1 cellular context compared by ENCODE assay signal in the genomic region with DNA sequence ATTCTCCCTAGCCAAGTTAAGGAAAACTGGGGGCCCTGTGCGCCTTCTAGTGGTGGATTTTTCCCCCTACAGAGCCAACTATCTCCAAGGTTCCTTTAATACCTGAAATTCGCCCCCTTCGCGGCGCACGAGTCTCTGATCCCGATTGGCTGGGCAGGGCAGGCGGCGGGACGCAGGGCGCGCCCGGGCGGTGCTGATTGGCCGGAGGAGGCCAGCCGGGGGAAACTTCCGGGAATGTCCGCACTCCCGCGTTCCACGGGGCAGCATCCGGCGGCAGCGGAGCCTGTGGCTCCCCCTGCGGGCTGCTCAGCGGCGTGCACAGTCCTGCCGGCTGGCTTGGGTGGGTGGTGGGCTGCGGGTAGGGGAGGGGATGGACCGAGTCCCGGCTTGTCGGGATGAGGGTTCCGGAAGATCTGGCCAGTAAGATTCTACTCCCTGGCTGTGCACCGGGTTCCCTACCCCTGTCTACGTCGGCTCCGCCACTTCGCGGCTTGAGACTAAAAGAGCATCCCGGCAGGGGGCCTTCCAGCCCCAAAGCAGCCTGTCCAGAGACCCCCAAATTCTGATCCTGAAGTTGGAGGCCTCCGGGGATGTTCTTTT.
TF ChIP-seq lines count a peak whose summit lies in the region.

A gene (plus strand): TSS at position 241 of the 600 bp plus-strand sequence. CDS start 515 bp downstream, outside the sequence.

TF ChIP-seq in HEK293, 187 proteins besides CTCF, POLR2A, EP300 and RAD21 (continued from another document and continues in another):
- TF ChIP-seq, protein P1, sequence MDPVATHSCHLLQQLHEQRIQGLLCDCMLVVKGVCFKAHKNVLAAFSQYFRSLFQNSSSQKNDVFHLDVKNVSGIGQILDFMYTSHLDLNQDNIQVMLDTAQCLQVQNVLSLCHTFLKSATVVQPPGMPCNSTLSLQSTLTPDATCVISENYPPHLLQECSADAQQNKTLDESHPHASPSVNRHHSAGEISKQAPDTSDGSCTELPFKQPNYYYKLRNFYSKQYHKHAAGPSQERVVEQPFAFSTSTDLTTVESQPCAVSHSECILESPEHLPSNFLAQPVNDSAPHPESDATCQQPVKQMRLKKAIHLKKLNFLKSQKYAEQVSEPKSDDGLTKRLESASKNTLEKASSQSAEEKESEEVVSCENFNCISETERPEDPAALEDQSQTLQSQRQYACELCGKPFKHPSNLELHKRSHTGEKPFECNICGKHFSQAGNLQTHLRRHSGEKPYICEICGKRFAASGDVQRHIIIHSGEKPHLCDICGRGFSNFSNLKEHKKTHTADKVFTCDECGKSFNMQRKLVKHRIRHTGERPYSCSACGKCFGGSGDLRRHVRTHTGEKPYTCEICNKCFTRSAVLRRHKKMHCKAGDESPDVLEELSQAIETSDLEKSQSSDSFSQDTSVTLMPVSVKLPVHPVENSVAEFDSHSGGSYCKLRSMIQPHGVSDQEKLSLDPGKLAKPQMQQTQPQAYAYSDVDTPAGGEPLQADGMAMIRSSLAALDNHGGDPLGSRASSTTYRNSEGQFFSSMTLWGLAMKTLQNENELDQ (tag by site-specific recombination; IDR thresholded peaks at IDR 0.05; ENCODE audit: low read depth): no peak
- no peak for TF ChIP-seq ZNF768 (tag by site-specific recombination; IDR thresholded peaks at IDR 0.05)
- no peak for TF ChIP-seq ZNF677 (tag by site-specific recombination; IDR thresholded peaks at IDR 0.05)
- TF ChIP-seq ZNF548 (tag by site-specific recombination; IDR thresholded peaks at IDR 0.05): no peak
- TF ChIP-seq, protein P2, sequence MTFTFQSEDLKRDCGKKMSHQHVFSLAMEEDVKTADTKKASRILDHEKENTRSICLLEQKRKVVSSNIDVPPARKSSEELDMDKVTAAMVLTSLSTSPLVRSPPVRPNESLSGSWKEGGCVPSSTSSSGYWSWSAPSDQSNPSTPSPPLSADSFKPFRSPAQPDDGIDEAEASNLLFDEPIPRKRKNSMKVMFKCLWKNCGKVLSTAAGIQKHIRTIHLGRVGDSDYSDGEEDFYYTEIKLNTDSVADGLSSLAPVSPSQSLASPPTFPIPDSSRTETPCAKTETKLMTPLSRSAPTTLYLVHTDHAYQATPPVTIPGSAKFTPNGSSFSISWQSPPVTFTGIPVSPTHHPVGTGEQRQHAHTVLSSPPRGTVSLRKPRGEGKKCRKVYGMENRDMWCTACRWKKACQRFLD (tag by site-specific recombination; IDR thresholded peaks at IDR 0.05): no peak
- peak; percentile 61 for TF ChIP-seq FEZF1 (tag by site-specific recombination; IDR thresholded peaks at IDR 0.05)
- no peak for TF ChIP-seq ZNF626 (tag by site-specific recombination; IDR thresholded peaks at IDR 0.05)
- peak; percentile 76; the same call in 1 of the 2 replicates for TF ChIP-seq TRIM28 (IDR thresholded peaks at IDR 0.05; ENCODE audit: borderline replicate concordance, low read length)
- no peak for TF ChIP-seq ZNF473 (tag by site-specific recombination; IDR thresholded peaks at IDR 0.05)
- TF ChIP-seq ZNF24 (tag by site-specific recombination; IDR thresholded peaks at IDR 0.05): no peak
- no peak for TF ChIP-seq ZNF621 (tag by site-specific recombination; IDR thresholded peaks at IDR 0.05)
- no peak for TF ChIP-seq KLF9 (tag by site-specific recombination; IDR thresholded peaks at IDR 0.05; ENCODE audit: low read depth)
- TF ChIP-seq ZNF311 (tag by site-specific recombination; IDR thresholded peaks at IDR 0.05; ENCODE audit: borderline replicate concordance): no peak
- no peak for TF ChIP-seq ZNF416 (tag by site-specific recombination; IDR thresholded peaks at IDR 0.05)
- TF ChIP-seq, protein P3, sequence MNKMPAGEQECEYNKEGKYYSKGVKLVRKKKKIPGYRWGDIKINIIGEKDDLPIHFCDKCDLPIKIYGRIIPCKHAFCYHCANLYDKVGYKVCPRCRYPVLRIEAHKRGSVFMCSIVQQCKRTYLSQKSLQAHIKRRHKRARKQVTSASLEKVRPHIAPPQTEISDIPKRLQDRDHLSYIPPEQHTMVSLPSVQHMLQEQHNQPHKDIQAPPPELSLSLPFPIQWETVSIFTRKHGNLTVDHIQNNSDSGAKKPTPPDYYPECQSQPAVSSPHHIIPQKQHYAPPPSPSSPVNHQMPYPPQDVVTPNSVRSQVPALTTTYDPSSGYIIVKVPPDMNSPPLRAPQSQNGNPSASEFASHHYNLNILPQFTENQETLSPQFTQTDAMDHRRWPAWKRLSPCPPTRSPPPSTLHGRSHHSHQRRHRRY (tag by site-specific recombination; IDR thresholded peaks at IDR 0.05): no peak
- peak; percentile 99 for TF ChIP-seq IKZF3 (tag by site-specific recombination; IDR thresholded peaks at IDR 0.05)
- TF ChIP-seq ZNF596 (tag by site-specific recombination; IDR thresholded peaks at IDR 0.05): no peak
- TF ChIP-seq SP2 (tag by site-specific recombination; IDR thresholded peaks at IDR 0.05): peak; percentile 99
- TF ChIP-seq, protein P4, sequence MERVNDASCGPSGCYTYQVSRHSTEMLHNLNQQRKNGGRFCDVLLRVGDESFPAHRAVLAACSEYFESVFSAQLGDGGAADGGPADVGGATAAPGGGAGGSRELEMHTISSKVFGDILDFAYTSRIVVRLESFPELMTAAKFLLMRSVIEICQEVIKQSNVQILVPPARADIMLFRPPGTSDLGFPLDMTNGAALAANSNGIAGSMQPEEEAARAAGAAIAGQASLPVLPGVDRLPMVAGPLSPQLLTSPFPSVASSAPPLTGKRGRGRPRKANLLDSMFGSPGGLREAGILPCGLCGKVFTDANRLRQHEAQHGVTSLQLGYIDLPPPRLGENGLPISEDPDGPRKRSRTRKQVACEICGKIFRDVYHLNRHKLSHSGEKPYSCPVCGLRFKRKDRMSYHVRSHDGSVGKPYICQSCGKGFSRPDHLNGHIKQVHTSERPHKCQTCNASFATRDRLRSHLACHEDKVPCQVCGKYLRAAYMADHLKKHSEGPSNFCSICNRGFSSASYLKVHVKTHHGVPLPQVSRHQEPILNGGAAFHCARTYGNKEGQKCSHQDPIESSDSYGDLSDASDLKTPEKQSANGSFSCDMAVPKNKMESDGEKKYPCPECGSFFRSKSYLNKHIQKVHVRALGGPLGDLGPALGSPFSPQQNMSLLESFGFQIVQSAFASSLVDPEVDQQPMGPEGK (tag by site-specific recombination; IDR thresholded peaks at IDR 0.05): peak; percentile 94
- TF ChIP-seq ZEB2 (tag by site-specific recombination; IDR thresholded peaks at IDR 0.05): peak; percentile 92
- TF ChIP-seq ZNF501 (tag by site-specific recombination; IDR thresholded peaks at IDR 0.05): peak; percentile 71; the same call in 1 of the 2 replicates
- TF ChIP-seq ZNF354C (tag by site-specific recombination; IDR thresholded peaks at IDR 0.05; ENCODE audit: borderline replicate concordance, low read depth): no peak
- TF ChIP-seq, protein P5, sequence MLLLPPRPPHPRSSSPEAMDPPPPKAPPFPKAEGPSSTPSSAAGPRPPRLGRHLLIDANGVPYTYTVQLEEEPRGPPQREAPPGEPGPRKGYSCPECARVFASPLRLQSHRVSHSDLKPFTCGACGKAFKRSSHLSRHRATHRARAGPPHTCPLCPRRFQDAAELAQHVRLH (tag by site-specific recombination; IDR thresholded peaks at IDR 0.05): peak; percentile 90
- TF ChIP-seq RBAK (tag by site-specific recombination; IDR thresholded peaks at IDR 0.05): no peak
- TF ChIP-seq ZFP37 (tag by site-specific recombination; IDR thresholded peaks at IDR 0.05): 0 out of 2 replicates have a peak, but pooled peaks have one; percentile 41
- peak; percentile 38; the same call in 1 of the 2 replicates for TF ChIP-seq ZNF394 (tag by site-specific recombination; IDR thresholded peaks at IDR 0.05; ENCODE audit: borderline replicate concordance)
- TF ChIP-seq, protein P6, sequence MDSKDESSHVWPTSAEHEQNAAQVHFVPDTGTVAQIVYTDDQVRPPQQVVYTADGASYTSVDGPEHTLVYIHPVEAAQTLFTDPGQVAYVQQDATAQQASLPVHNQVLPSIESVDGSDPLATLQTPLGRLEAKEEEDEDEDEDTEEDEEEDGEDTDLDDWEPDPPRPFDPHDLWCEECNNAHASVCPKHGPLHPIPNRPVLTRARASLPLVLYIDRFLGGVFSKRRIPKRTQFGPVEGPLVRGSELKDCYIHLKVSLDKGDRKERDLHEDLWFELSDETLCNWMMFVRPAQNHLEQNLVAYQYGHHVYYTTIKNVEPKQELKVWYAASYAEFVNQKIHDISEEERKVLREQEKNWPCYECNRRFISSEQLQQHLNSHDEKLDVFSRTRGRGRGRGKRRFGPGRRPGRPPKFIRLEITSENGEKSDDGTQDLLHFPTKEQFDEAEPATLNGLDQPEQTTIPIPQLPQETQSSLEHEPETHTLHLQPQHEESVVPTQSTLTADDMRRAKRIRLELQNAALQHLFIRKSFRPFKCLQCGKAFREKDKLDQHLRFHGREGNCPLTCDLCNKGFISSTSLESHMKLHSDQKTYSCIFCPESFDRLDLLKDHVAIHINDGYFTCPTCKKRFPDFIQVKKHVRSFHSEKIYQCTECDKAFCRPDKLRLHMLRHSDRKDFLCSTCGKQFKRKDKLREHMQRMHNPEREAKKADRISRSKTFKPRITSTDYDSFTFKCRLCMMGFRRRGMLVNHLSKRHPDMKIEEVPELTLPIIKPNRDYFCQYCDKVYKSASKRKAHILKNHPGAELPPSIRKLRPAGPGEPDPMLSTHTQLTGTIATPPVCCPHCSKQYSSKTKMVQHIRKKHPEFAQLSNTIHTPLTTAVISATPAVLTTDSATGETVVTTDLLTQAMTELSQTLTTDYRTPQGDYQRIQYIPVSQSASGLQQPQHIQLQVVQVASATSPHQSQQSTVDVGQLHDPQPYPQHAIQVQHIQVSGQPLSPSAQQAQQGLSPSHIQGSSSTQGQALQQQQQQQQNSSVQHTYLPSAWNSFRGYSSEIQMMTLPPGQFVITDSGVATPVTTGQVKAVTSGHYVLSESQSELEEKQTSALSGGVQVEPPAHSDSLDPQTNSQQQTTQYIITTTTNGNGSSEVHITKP (tag by site-specific recombination; IDR thresholded peaks at IDR 0.05): peak; percentile 78
- TF ChIP-seq, protein P7, sequence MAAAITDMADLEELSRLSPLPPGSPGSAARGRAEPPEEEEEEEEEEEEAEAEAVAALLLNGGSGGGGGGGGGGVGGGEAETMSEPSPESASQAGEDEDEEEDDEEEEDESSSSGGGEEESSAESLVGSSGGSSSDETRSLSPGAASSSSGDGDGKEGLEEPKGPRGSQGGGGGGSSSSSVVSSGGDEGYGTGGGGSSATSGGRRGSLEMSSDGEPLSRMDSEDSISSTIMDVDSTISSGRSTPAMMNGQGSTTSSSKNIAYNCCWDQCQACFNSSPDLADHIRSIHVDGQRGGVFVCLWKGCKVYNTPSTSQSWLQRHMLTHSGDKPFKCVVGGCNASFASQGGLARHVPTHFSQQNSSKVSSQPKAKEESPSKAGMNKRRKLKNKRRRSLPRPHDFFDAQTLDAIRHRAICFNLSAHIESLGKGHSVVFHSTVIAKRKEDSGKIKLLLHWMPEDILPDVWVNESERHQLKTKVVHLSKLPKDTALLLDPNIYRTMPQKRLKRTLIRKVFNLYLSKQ (tag by site-specific recombination; IDR thresholded peaks at IDR 0.05; ENCODE audit: borderline replicate concordance): no peak
- TF ChIP-seq ZNF37A (tag by site-specific recombination; IDR thresholded peaks at IDR 0.05): no peak
- TF ChIP-seq ZNF600 (tag by site-specific recombination; IDR thresholded peaks at IDR 0.05): no peak
- TF ChIP-seq, protein P8, sequence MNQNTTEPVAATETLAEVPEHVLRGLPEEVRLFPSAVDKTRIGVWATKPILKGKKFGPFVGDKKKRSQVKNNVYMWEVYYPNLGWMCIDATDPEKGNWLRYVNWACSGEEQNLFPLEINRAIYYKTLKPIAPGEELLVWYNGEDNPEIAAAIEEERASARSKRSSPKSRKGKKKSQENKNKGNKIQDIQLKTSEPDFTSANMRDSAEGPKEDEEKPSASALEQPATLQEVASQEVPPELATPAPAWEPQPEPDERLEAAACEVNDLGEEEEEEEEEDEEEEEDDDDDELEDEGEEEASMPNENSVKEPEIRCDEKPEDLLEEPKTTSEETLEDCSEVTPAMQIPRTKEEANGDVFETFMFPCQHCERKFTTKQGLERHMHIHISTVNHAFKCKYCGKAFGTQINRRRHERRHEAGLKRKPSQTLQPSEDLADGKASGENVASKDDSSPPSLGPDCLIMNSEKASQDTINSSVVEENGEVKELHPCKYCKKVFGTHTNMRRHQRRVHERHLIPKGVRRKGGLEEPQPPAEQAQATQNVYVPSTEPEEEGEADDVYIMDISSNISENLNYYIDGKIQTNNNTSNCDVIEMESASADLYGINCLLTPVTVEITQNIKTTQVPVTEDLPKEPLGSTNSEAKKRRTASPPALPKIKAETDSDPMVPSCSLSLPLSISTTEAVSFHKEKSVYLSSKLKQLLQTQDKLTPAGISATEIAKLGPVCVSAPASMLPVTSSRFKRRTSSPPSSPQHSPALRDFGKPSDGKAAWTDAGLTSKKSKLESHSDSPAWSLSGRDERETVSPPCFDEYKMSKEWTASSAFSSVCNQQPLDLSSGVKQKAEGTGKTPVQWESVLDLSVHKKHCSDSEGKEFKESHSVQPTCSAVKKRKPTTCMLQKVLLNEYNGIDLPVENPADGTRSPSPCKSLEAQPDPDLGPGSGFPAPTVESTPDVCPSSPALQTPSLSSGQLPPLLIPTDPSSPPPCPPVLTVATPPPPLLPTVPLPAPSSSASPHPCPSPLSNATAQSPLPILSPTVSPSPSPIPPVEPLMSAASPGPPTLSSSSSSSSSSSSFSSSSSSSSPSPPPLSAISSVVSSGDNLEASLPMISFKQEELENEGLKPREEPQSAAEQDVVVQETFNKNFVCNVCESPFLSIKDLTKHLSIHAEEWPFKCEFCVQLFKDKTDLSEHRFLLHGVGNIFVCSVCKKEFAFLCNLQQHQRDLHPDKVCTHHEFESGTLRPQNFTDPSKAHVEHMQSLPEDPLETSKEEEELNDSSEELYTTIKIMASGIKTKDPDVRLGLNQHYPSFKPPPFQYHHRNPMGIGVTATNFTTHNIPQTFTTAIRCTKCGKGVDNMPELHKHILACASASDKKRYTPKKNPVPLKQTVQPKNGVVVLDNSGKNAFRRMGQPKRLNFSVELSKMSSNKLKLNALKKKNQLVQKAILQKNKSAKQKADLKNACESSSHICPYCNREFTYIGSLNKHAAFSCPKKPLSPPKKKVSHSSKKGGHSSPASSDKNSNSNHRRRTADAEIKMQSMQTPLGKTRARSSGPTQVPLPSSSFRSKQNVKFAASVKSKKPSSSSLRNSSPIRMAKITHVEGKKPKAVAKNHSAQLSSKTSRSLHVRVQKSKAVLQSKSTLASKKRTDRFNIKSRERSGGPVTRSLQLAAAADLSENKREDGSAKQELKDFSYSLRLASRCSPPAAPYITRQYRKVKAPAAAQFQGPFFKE (tag by site-specific recombination; IDR thresholded peaks at IDR 0.05; ENCODE audit: borderline replicate concordance): no peak
- no peak for TF ChIP-seq ZNF521 (tag by site-specific recombination; IDR thresholded peaks at IDR 0.05)
- peak; percentile 95 for TF ChIP-seq ZBTB48 (tag by site-specific recombination; IDR thresholded peaks at IDR 0.05)
- no peak for TF ChIP-seq ZNF146 (tag by site-specific recombination; IDR thresholded peaks at IDR 0.05)
- peak; percentile 69; the same call in 1 of the 2 replicates for TF ChIP-seq PRDM1 (tag by site-specific recombination; IDR thresholded peaks at IDR 0.05)
- TF ChIP-seq ZNF571 (tag by site-specific recombination; IDR thresholded peaks at IDR 0.05): no peak
- peak; percentile 66 for TF ChIP-seq ZNF654 (tag by site-specific recombination; IDR thresholded peaks at IDR 0.05; ENCODE audit: low read depth)
